ENCODE assay signal across 19 cellular contexts in the genomic region with DNA sequence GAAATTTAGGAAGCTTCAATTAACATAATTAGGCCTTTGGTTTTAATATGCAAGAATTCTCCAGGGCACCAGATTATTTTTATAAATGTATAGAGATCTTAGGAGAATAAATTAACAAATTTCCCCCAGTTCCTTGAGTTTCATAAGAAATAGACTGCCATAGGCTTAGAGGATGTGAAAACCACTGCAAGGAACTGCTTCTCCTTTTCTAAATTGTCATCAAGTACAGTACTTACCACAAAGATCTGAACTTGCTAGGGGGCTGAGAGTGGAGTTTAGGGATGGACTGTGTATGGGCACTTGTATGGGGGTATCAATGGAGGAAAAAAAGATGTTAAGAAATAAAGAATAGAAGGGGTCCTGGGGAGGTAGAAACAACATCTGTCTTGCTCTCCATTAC. TPM values are rescaled to one million over a fixed set of nuclear protein-coding genes. Genes with fewer than 3 reads are reported as not detected.
"Had no signal": no experiment of that assay in that cellular context is flagged by ENCODE, and none has a peak within 500 bp of the region (broad histone marks: within the 10 kb centered on the region; RNA-seq: fewer than 3 reads in every experiment).

No MANE protein-coding gene starts in this region.

- H3K36me3 Mint-ChIP-seq: naive B cell had no signal

- ATAC-seq: activated CD4-positive, alpha-beta T cell treated with anti-CD3 and anti-CD28 coated beads for 36 hours; activated CD8-positive, alpha-beta T cell treated with anti-CD3 and anti-CD28 coated beads for 36 hours; activated naive CD8-positive, alpha-beta T cell treated with anti-CD3 and anti-CD28 coated beads, Interleukin-2, amount 50 U/mL, for 24 hours; left cardiac atrium had no signal

- H3K27ac Mint-ChIP-seq: activated CD4-positive, alpha-beta T cell treated with anti-CD3 and anti-CD28 coated beads for 36 hours; activated CD8-positive, alpha-beta T cell treated with anti-CD3 and anti-CD28 coated beads for 36 hours; activated naive CD8-positive, alpha-beta T cell treated with anti-CD3 and anti-CD28 coated beads, Interleukin-2, amount 50 U/mL, for 24 hours; activated T-helper 1 cell treated with anti-CD3 and anti-CD28 coated beads, Interleukin-12 subunit alpha, Interleukin-12 subunit beta, Interleukin-2, Interleukin-4 antibody, amounts not matched to agents 30 ng/mL and 10 ng/mL and 1 ng/mL, durations not matched to agents 14 hours and 24 hours and 36 hours; naive B cell had no signal

- H3K4me3 ChIP-seq: ascending aorta, esophagus squamous epithelium, lung, thyroid gland had no signal

- H3K27me3 ChIP-seq: ascending aorta, esophagus squamous epithelium, thyroid gland had no signal

- H3K4me1 ChIP-seq: ascending aorta, esophagus squamous epithelium, parathyroid adenoma, thyroid gland had no signal

- H3K27me3 Mint-ChIP-seq: activated CD4-positive, alpha-beta T cell treated with anti-CD3 and anti-CD28 coated beads for 36 hours; activated CD8-positive, alpha-beta T cell treated with anti-CD3 and anti-CD28 coated beads for 36 hours; activated naive CD8-positive, alpha-beta T cell treated with anti-CD3 and anti-CD28 coated beads, Interleukin-2, amount 50 U/mL, for 24 hours had no signal

- H3K4me1 Mint-ChIP-seq: activated CD4-positive, alpha-beta T cell treated with anti-CD3 and anti-CD28 coated beads for 36 hours; activated naive CD8-positive, alpha-beta T cell treated with anti-CD3 and anti-CD28 coated beads, Interleukin-2, amount 50 U/mL, for 24 hours; naive B cell had no signal

- H3K9me3 Mint-ChIP-seq: activated CD8-positive, alpha-beta T cell treated with anti-CD3 and anti-CD28 coated beads for 36 hours; activated naive CD8-positive, alpha-beta T cell treated with anti-CD3 and anti-CD28 coated beads, Interleukin-2, amount 50 U/mL, for 24 hours; activated T-helper 1 cell treated with anti-CD3 and anti-CD28 coated beads, Interleukin-12 subunit alpha, Interleukin-12 subunit beta, Interleukin-2, Interleukin-4 antibody, amounts not matched to agents 30 ng/mL and 10 ng/mL and 1 ng/mL, durations not matched to agents 14 hours and 24 hours and 36 hours had no signal

- DNase-seq: activated CD4-positive, alpha-beta T cell treated with anti-CD3 and anti-CD28 coated beads for 36 hours; activated CD8-positive, alpha-beta memory T cell treated with anti-CD3 and anti-CD28 coated beads, Interleukin-2, amount 50 U/mL, for 48 hours; activated CD8-positive, alpha-beta T cell treated with anti-CD3 and anti-CD28 coated beads for 36 hours; activated naive CD4-positive, alpha-beta T cell; activated naive CD8-positive, alpha-beta T cell treated with anti-CD3 and anti-CD28 coated beads, Interleukin-2, amount 50 U/mL, for 24 hours; esophagus squamous epithelium; foreskin fibroblast; glutamatergic neuron; left cardiac atrium; naive B cell; stimulated activated CD4-positive, alpha-beta T cell treated with anti-CD3 and anti-CD28 coated beads, Interleukin-2, amount 100 ng/mL, for 48 hours; thyroid gland; WERI-Rb-1 had no signal

- H3K36me3 ChIP-seq: ascending aorta, esophagus squamous epithelium, thyroid gland, WERI-Rb-1 had no signal

- H3K9me3 ChIP-seq: ascending aorta, esophagus squamous epithelium, thyroid gland had no signal

- H3K4me3 Mint-ChIP-seq: activated CD4-positive, alpha-beta T cell treated with anti-CD3 and anti-CD28 coated beads for 36 hours; activated CD8-positive, alpha-beta T cell treated with anti-CD3 and anti-CD28 coated beads for 36 hours; activated naive CD8-positive, alpha-beta T cell treated with anti-CD3 and anti-CD28 coated beads, Interleukin-2, amount 50 U/mL, for 24 hours; activated T-helper 1 cell treated with anti-CD3 and anti-CD28 coated beads, Interleukin-12 subunit alpha, Interleukin-12 subunit beta, Interleukin-2, Interleukin-4 antibody, amounts not matched to agents 30 ng/mL and 10 ng/mL and 1 ng/mL, durations not matched to agents 14 hours and 24 hours and 36 hours; naive B cell had no signal

- H3K27ac ChIP-seq: ascending aorta, esophagus squamous epithelium, parathyroid adenoma, thyroid gland, WERI-Rb-1 had no signal

RNA-seq across cellular contexts. Expression of gene LHX8, which starts 31.1 kb away (rescaled TPM):
- total RNA-seq: activated CD4-positive, alpha-beta T cell treated with anti-CD3 and anti-CD28 coated beads for 36 hours; activated CD8-positive, alpha-beta T cell treated with anti-CD3 and anti-CD28 coated beads for 36 hours; activated T-helper 1 cell treated with anti-CD3 and anti-CD28 coated beads, Interleukin-12 subunit alpha, Interleukin-12 subunit beta, Interleukin-2, Interleukin-4 antibody, amounts not matched to agents 30 ng/mL and 10 ng/mL and 1 ng/mL, durations not matched to agents 14 hours and 24 hours and 36 hours; ascending aorta; bronchial epithelial cell; left cardiac atrium; lung; renal cortical epithelial cell had no signal
